ENCODE assay signal across 30 cellular contexts in the genomic region with DNA sequence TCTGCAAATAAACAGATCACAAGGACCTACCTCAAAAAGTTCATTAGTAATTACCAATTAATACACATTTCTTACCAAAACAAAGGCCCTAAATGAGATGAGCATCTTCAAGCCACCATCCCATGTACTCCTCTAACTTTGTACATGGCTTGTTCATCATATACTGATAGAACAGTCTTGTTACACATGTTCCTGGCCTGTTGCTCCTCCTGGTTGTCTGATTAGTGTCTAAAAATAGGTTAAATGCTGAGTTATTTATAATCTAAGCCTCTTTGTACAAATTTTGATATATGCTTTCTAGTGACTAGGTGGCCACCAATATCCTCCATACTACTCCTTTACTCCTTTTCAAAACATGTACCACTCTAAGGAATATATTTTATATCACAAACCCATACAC.
"Had no signal": no experiment of that assay in that cellular context is flagged by ENCODE, and none has a peak within 500 bp of the region (broad histone marks: within the 10 kb centered on the region; RNA-seq: fewer than 3 reads in every experiment).

No MANE protein-coding gene starts in this region.

- H3K27me3 ChIP-seq: gastrocnemius medialis, hepatocyte, left lung, neural progenitor cell, sigmoid colon, spleen, testis, tibial artery had no signal

- FAIRE-seq: kidney had no signal

- H3K27ac Mint-ChIP-seq: endodermal cell; mesothelial cell of epicardium; naive thymus-derived CD4-positive, alpha-beta T cell; nephron; neural progenitor cell; stimulated activated memory B cell treated with anti-CD40 and anti-IgM and Interleukin-4, amounts not matched to agents 10 μg/mL and 1 μg/mL and 100 μg/mL, for 72 hours; type B pancreatic cell had no signal

- H3K4me3 ChIP-seq: gastrocnemius medialis, hepatocyte, left lung, lower lobe of right lung, mucosa of descending colon, neural progenitor cell, psoas muscle, sigmoid colon, skin epidermis, spleen, testis, tibial artery had no signal

- H3K9me3 ChIP-seq: testis had no signal

- DNase-seq: cerebellar nuclear complex; effector CD8-positive, alpha-beta T cell; endodermal cell; foreskin fibroblast; gastrocnemius medialis; head of caudate nucleus; kidney; left lung; lower lobe of right lung; mucosa of descending colon; naive thymus-derived CD4-positive, alpha-beta T cell; nucleus accumbens; psoas muscle; right cardiac atrium; sigmoid colon; spleen; stimulated activated CD4-positive, alpha-beta T cell treated with anti-CD3 and anti-CD28 coated beads, Interleukin-4, amount 100 ng/mL, for 4 hours; stimulated activated naive CD8-positive, alpha-beta T cell treated with anti-CD3 and anti-CD28 coated beads, Interleukin-15, Interleukin-2, amounts not matched to agents 100 U/mL and 50 U/mL, for 24 hours; substantia nigra; testis; tibial artery had no signal

- H3K4me1 Mint-ChIP-seq: endodermal cell, nephron, neural progenitor cell had no signal

- H3K36me3 ChIP-seq: gastrocnemius medialis, lower lobe of right lung had no signal

- ATAC-seq: esophagus mucosa; gastrocnemius medialis; left lung; lower lobe of right lung; mucosa of descending colon; naive thymus-derived CD4-positive, alpha-beta T cell; right cardiac atrium; stimulated activated memory B cell treated with anti-CD40 and anti-IgM and Interleukin-4, amounts not matched to agents 10 μg/mL and 1 μg/mL and 100 μg/mL, for 72 hours; stimulated activated naive CD8-positive, alpha-beta T cell treated with anti-CD3 and anti-CD28 coated beads, Interleukin-15, Interleukin-2, amounts not matched to agents 100 U/mL and 50 U/mL, for 24 hours had no signal

- H3K4me2 ChIP-seq: hepatocyte, neural progenitor cell had no signal

- H3K27me3 Mint-ChIP-seq: naive thymus-derived CD4-positive, alpha-beta T cell; stimulated activated memory B cell treated with anti-CD40 and anti-IgM and Interleukin-4, amounts not matched to agents 10 μg/mL and 1 μg/mL and 100 μg/mL, for 72 hours; type B pancreatic cell had no signal

- H3K4me3 Mint-ChIP-seq: endodermal cell; mesothelial cell of epicardium; naive thymus-derived CD4-positive, alpha-beta T cell; nephron; neural progenitor cell; stimulated activated memory B cell treated with anti-CD40 and anti-IgM and Interleukin-4, amounts not matched to agents 10 μg/mL and 1 μg/mL and 100 μg/mL, for 72 hours; type B pancreatic cell had no signal

- H3K27ac ChIP-seq: epithelial cell of prostate, gastrocnemius medialis, hepatocyte, left lung, lower lobe of right lung, neural progenitor cell, psoas muscle, sigmoid colon, skin epidermis, spleen, tibial artery had no signal

- H3K4me1 ChIP-seq: lower lobe of right lung, neural progenitor cell had no signal
